Comparison of ENCODE assay signal across 9 cellular contexts in the genomic region with DNA sequence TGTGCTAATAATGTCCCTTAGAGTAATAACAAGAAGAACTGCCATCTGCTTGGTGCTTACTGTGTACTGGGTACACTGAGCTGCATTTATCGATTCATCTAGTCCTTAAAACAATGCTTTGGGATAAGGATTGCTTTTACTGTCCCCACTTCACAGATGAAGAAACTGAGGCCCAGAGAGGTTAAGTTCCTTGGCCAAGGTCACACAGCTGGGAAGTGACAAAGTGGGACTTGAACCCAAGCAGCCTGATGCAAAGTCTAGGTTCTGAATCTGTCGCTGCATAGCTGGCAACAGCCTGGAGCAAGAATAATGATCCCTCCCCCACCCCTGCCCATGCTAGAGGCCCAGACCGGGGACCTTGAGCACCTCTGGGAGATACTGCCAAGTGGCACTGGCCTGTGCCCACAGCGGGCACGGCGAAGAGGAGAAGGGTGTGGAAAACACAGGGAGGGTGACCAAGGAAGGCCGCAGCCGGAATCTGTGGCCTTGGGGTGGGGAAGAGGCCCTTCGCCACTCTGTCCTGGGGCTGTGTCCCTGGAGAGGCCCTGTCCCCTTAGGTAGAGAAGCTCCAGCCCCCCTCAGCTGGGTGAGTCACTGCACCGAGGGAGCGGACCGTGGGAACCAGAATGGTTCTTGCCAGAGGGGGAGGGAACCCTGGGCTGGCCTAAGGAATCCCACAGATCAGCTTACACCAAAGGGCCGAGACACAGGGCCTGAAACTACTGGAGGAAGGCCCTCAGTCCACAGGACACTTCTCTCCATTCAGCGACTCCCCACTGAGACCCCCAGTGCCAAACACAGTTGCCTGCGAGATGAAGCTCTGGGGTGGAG. TPM values are rescaled to one million over a fixed set of nuclear protein-coding genes. Genes with fewer than 3 reads are reported as not detected.
DNase-seq lines count a peak whose midpoint lies in the region; ATAC-seq and TF ChIP-seq lines count a peak whose summit lies in the region.
"Had no signal": no experiment of that assay in that cellular context is flagged by ENCODE, and none has a peak within 500 bp of the region (broad histone marks: within the 10 kb centered on the region; RNA-seq: fewer than 3 reads in every experiment).

No MANE protein-coding gene starts in this region.

- peaks cover 2% of the 10 kb centered on the region for H3K36me3 Mint-ChIP-seq in CD8-positive, alpha-beta T cell

- H3K9me2 ChIP-seq in SK-N-SH: no peaks in the 10 kb centered on the region

- intact Hi-C loops in CD8-positive, alpha-beta T cell (cut with DNase I, micrococcal nuclease): loop anchor here in 1 of 2 experiments (10.0 kb wide), 1 partner anchor 48 kb away; no protein-coding TSS in a partner anchor
- intact Hi-C loops in prostate gland (cut with DNase I): no loop called here

- H3K4me3 Mint-ChIP-seq in CD8-positive, alpha-beta T cell: peak overlapping the region; percentile 96

- TF ChIP-seq RAD21 in SK-N-SH (IDR thresholded peaks at IDR 0.05; ENCODE audit: low read length): no peak

- TF ChIP-seq CTCF in CD8-positive, alpha-beta T cell (IDR thresholded peaks at IDR 0.05): no peak
- no peak for TF ChIP-seq CTCF in SK-N-SH (IDR thresholded peaks at IDR 0.05)
- TF ChIP-seq CTCF in gastroesophageal sphincter (IDR thresholded peaks at IDR 0.05): no peak
- TF ChIP-seq CTCF in prostate gland (IDR thresholded peaks at IDR 0.05): no peak

- peaks cover 38% of the 10 kb centered on the region for H3K79me2 ChIP-seq in SK-N-SH (ENCODE audit: insufficient read depth)

- H3K27ac Mint-ChIP-seq in CD8-positive, alpha-beta T cell: no peak overlapping the region

- POLR2A ChIA-PET in CD8-positive, alpha-beta T cell (lab: Charles Lee): interaction anchor here (0.8 kb wide), 1 partner anchor 10 kb away, joined by 3 read pairs; no protein-coding TSS in a partner anchor
- POLR2A ChIA-PET in SK-N-SH (lab: Yijun Ruan, JAX): no interaction called here

- WGBS in SK-N-SH (ENCODE audit: low lambda C conversion rate): 82% methylated on average over 11 of the region's 15 CpGs
- 50 to 71% methylated on average over 1 to 2 of the region's 15 CpGs for WGBS in gastroesophageal sphincter (ENCODE audit: low coverage in 1 of 2), 2 donors
- whole genome bisulfite sequencing in prostate gland: 62% methylated on average over 15 of the region's 15 CpGs

- H3K9ac ChIP-seq in SK-N-SH: peak overlapping the region; percentile 26; the same call in 1 of the 2 replicates

- H3K36me3 ChIP-seq in CD8-positive, alpha-beta T cell (ENCODE audit: insufficient read depth, low read length): no peaks in the 10 kb centered on the region
- H3K36me3 ChIP-seq in SK-N-SH (replicated peaks in 1 of 2; ENCODE audit: control insufficient read depth in 1 of 2, insufficient read depth in 2 of 2, low read length in 1 of 2) (no peaks in the 10 kb centered on the region), gastroesophageal sphincter (no peaks in the 10 kb centered on the region), prostate gland (no peaks in the 10 kb centered on the region)

- peaks cover 15% of the 10 kb centered on the region for H3K4me1 ChIP-seq in CD8-positive, alpha-beta T cell (ENCODE audit: insufficient read depth, low read length)
- peaks cover 7 to 18% of the 10 kb centered on the region in 2 experiments; a peak in 2 of 4 replicates for H3K4me1 ChIP-seq in SK-N-SH (ENCODE audit: control insufficient read depth in 1 of 2, insufficient read depth in 2 of 2, low read depth in 1 of 2, low read length in 1 of 2)
- H3K4me1 ChIP-seq in gastroesophageal sphincter: peaks cover 0 to 94% (median 44%) of the 10 kb centered on the region in 3 donors
- no peaks in the 10 kb centered on the region for H3K4me1 ChIP-seq in prostate gland (replicated peaks)

- no peak overlapping the region for H2AFZ ChIP-seq in SK-N-SH (ENCODE audit: low read depth)

- TF ChIP-seq POLR2A in gastroesophageal sphincter (IDR thresholded peaks at IDR 0.05) (peak in 1 of 2 donors; percentile 13), prostate gland (IDR thresholded peaks at IDR 0.05) (no peak)

- H4K20me1 ChIP-seq in SK-N-SH (ENCODE audit: insufficient read depth): peaks cover 14% of the 10 kb centered on the region

- CTCF ChIA-PET in CD8-positive, alpha-beta T cell (lab: Charles Lee): interaction anchor here (2.0 to 2.5 kb wide), 3 partner anchors 9 to 113 kb away, joined by 4 to 7 read pairs (median 7); no protein-coding TSS in a partner anchor
- CTCF ChIA-PET in SK-N-SH (lab: Yijun Ruan, JAX): interaction anchor here (0.7 to 0.8 kb wide), 2 partner anchors 113 to 227 kb away, joined by 3 read pairs; no protein-coding TSS in a partner anchor

- H3K9me3 Mint-ChIP-seq in CD8-positive, alpha-beta T cell: no peaks in the 10 kb centered on the region

- H3K27ac ChIP-seq in CD8-positive, alpha-beta T cell (ENCODE audit: low read depth, low read length): no peak overlapping the region
- H3K27ac ChIP-seq in SK-N-SH (ENCODE audit: low read depth in 2 of 2, low read length in 1 of 2) (peak overlapping the region in 1 of 2 experiments; percentile 71; a peak in 2 of 4 replicates), gastroesophageal sphincter (peak overlapping the region in 3 of 4 donors; percentile 83 to 86 (median 84)), prostate gland (peak overlapping the region; percentile 52 to 72)

- peaks cover 14% of the 10 kb centered on the region for H3K27me3 Mint-ChIP-seq in CD8-positive, alpha-beta T cell (ENCODE audit: low read depth)

- no peak for TF ChIP-seq EP300 in SK-N-SH (IDR thresholded peaks at IDR 0.05; ENCODE audit: borderline replicate concordance in 1 of 2, low read depth in 1 of 2, low read length in 1 of 2)
- no peak for TF ChIP-seq EP300 in gastroesophageal sphincter (IDR thresholded peaks at IDR 0.05)

- DNase-seq in CD8-positive, alpha-beta T cell: no peak
- DNase-seq in SK-N-SH (no peak), prostate gland (ENCODE audit: low spot score) (no peak), T-helper 2 cell (no peak)
- no peak for DNase-seq in activated CD8-positive, alpha-beta memory T cell treated with anti-CD3 and anti-CD28 coated beads for 24 hours
- DNase-seq in NK-92 treated with Interleukin-12 subunit alpha and Interleukin-12 subunit beta, amount 100 ng/mL, for 24 hours (lab: John Stamatoyannopoulos, UW): no peak

- H3K4me2 ChIP-seq in SK-N-SH: peak overlapping the region; percentile 74; the same call in 1 of the 2 replicates

- H3F3A ChIP-seq in SK-N-SH (replicated peaks; ENCODE audit: insufficient read depth): peaks cover 9% of the 10 kb centered on the region

- H3K27me3 ChIP-seq in CD8-positive, alpha-beta T cell (ENCODE audit: insufficient read depth, low read length): peaks cover 5% of the 10 kb centered on the region
- H3K27me3 ChIP-seq in SK-N-SH (ENCODE audit: insufficient read depth) (no peaks in the 10 kb centered on the region), gastroesophageal sphincter (peaks cover 24% of the 10 kb centered on the region), prostate gland (replicated peaks; ENCODE audit: insufficient read depth) (no peaks in the 10 kb centered on the region)

- no peaks in the 10 kb centered on the region for H3K9me3 ChIP-seq in CD8-positive, alpha-beta T cell (ENCODE audit: low read length)
- H3K9me3 ChIP-seq in SK-N-SH (no peaks in the 10 kb centered on the region), gastroesophageal sphincter (no peaks in the 10 kb centered on the region), prostate gland (no peaks in the 10 kb centered on the region)

- H3K4me3 ChIP-seq in CD8-positive, alpha-beta T cell (ENCODE audit: low read depth, low read length): no peak overlapping the region
- no peak overlapping the region; a peak in 1 of 4 replicates for H3K4me3 ChIP-seq in SK-N-SH (ENCODE audit: low read depth in 2 of 2, low read length in 1 of 2)
- peak overlapping the region in 1 of 2 donors; percentile 71 for H3K4me3 ChIP-seq in gastroesophageal sphincter
- H3K4me3 ChIP-seq in prostate gland: peak overlapping the region in 1 of 2 donors; percentile 45

- ATAC-seq in CD8-positive, alpha-beta T cell: no peak
- peak; percentile 43 for ATAC-seq in gastroesophageal sphincter
- ATAC-seq in GM21526 (IDR thresholded peaks at IDR 0.05; ENCODE audit: low FRiP score, unreplicated experiment): no peak

- peaks cover 32% of the 10 kb centered on the region for H3K4me1 Mint-ChIP-seq in CD8-positive, alpha-beta T cell (ENCODE audit: low read depth)

TF ChIP-seq in SK-N-SH, 30 proteins besides CTCF, POLR2A, EP300 and RAD21:
- no peak for TF ChIP-seq SIN3A (IDR thresholded peaks at IDR 0.05; ENCODE audit: borderline replicate concordance, low read depth, low read length)
- TF ChIP-seq, protein P1, sequence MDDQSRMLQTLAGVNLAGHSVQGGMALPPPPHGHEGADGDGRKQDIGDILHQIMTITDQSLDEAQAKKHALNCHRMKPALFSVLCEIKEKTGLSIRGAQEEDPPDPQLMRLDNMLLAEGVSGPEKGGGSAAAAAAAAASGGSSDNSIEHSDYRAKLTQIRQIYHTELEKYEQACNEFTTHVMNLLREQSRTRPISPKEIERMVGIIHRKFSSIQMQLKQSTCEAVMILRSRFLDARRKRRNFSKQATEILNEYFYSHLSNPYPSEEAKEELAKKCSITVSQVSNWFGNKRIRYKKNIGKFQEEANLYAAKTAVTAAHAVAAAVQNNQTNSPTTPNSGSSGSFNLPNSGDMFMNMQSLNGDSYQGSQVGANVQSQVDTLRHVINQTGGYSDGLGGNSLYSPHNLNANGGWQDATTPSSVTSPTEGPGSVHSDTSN (IDR thresholded peaks at IDR 0.05): no peak
- no peak for TF ChIP-seq EZH2phosphoT487 (IDR thresholded peaks at IDR 0.05; ENCODE audit: borderline replicate concordance, low read depth)
- peak; percentile 60; the same call in 1 of the 2 replicates for TF ChIP-seq FOSL2 (IDR thresholded peaks at IDR 0.05; ENCODE audit: borderline replicate concordance, low read depth)
- TF ChIP-seq TCF12 (IDR thresholded peaks at IDR 0.05): peak; percentile 18; the same call in 1 of the 2 replicates
- no peak for TF ChIP-seq RFX5 (IDR thresholded peaks at IDR 0.05; ENCODE audit: low read length)
- TF ChIP-seq JUND (IDR thresholded peaks at IDR 0.05): no peak
- no peak for TF ChIP-seq NFIC (IDR thresholded peaks at IDR 0.05; ENCODE audit: borderline replicate concordance)
TF ChIP-seq in SK-N-SH: peak in this region for 2.

RNA-seq across cellular contexts. Expression of a gene that starts 3.5 kb away (rescaled TPM):
- total RNA-seq in CD8-positive, alpha-beta T cell: 10 to 100 TPM; 84.7 to 96.8 TPM
- polyA plus RNA-seq in SK-N-SH (2012; rRNA removed): 43.0 and 53.5 TPM in 2 replicates
- 26.5 and 37.7 TPM in 2 replicates for polyA plus RNA-seq in SK-N-SH (2012; cell fraction: cytosol; rRNA removed)
- 122 and 155 TPM in 2 replicates for polyA plus RNA-seq in SK-N-SH (2012; cell fraction: nucleus; rRNA removed)
- total RNA-seq in gastroesophageal sphincter (10 to 100 TPM; 45.0 to 77.9 (median 61.5) TPM), prostate gland (10 to 100 TPM; 19.7 to 83.6 TPM)

RNA-seq across cellular contexts. Expression of a gene that starts 60.0 kb away (rescaled TPM):
- total RNA-seq in CD8-positive, alpha-beta T cell: not detected
- not detected in 2 replicates for polyA plus RNA-seq in SK-N-SH (2012; rRNA removed)
- polyA plus RNA-seq in SK-N-SH (2012; cell fraction: cytosol; rRNA removed): not detected in 2 replicates
- polyA plus RNA-seq in SK-N-SH (2012; cell fraction: nucleus; rRNA removed): not detected in 2 replicates
- total RNA-seq in gastroesophageal sphincter (not detected), prostate gland (not detected)
- total RNA-seq: NCI-H460 had no signal
